In genomic region chr14:77158175-77158908, GRCh38 we compare ENCODE assay signal across 9 cellular contexts. TPM values are rescaled to one million over a fixed set of nuclear protein-coding genes. Genes with fewer than 3 reads are reported as not detected.
DNase-seq lines count a peak whose midpoint lies in the region; ATAC-seq and TF ChIP-seq lines count a peak whose summit lies in the region.
"Had no signal": no experiment of that assay in that cellular context is flagged by ENCODE, and none has a peak within 500 bp of the region (broad histone marks: within the 10 kb centered on the region; RNA-seq: fewer than 3 reads in every experiment).

No MANE protein-coding gene starts in this region.

- no peaks in the 10 kb centered on the region for H3K4me1 Mint-ChIP-seq in stimulated activated naive CD8-positive, alpha-beta T cell treated with anti-CD3 and anti-CD28 coated beads, Interleukin-15, amount 100 ng/mL, for 72 hours

- no peak overlapping the region for H3K4me3 Mint-ChIP-seq in stimulated activated naive CD8-positive, alpha-beta T cell treated with anti-CD3 and anti-CD28 coated beads, Interleukin-15, amount 100 ng/mL, for 72 hours

- H3K4me3 ChIP-seq in adrenal gland (no peak overlapping the region), iPS-18c (ENCODE audit: insufficient read depth, low read depth, low read length) (peak overlapping the region; percentile 28), aorta (ENCODE audit: low read length in 2 of 2) (no peak overlapping the region)

- H3K9me3 Mint-ChIP-seq in stimulated activated naive CD8-positive, alpha-beta T cell treated with anti-CD3 and anti-CD28 coated beads, Interleukin-15, amount 100 ng/mL, for 72 hours = no peaks in the 10 kb centered on the region

- no peak for DNase-seq in stimulated activated naive CD8-positive, alpha-beta T cell treated with anti-CD3 and anti-CD28 coated beads, Interleukin-15, Interleukin-2, amounts not matched to agents 100 U/mL and 50 U/mL, for 24 hours
- no peak for DNase-seq in stimulated activated naive CD8-positive, alpha-beta T cell treated with anti-CD3 and anti-CD28 coated beads, Interleukin-15, amount 100 ng/mL, for 72 hours
- DNase-seq in adrenal gland = peak; percentile 43 to 88 (median 73)
- DNase-seq in aorta = peak; percentile 68 to 83
- no peak for DNase-seq in NCI-H748 (lab: John Stamatoyannopoulos, UW; ENCODE audit: unreplicated experiment)
- no peak for DNase-seq in T1000 (lab: John Stamatoyannopoulos, UW)

- intact Hi-C loops in adrenal gland (cut with DNase I) = loop anchor here in 1 of 2 donors (10.0 kb wide), 1 partner anchor 156 kb away; no protein-coding TSS in a partner anchor
- intact Hi-C loops in aorta (cut with DNase I) = loop anchor here in 1 of 2 donors (10.0 kb wide), 1 partner anchor 586 kb away; no protein-coding TSS in a partner anchor

- H3K36me3 ChIP-seq in adrenal gland (replicated peaks in 1 of 2) (no peaks in the 10 kb centered on the region), aorta (ENCODE audit: control insufficient read depth in 1 of 2, insufficient read depth in 2 of 2, low read length in 1 of 2) (no peaks in the 10 kb centered on the region)

- ATAC-seq in stimulated activated naive CD8-positive, alpha-beta T cell treated with anti-CD3 and anti-CD28 coated beads, Interleukin-15, Interleukin-2, amounts not matched to agents 100 U/mL and 50 U/mL, for 24 hours = peak; percentile 14
- no peak for ATAC-seq in stimulated activated naive CD8-positive, alpha-beta T cell treated with anti-CD3 and anti-CD28 coated beads, Interleukin-15, amount 100 ng/mL, for 72 hours
- peak; percentile 87 for ATAC-seq in aorta (ENCODE audit: low FRiP score)
- no peak for ATAC-seq in GM18909 (IDR thresholded peaks at IDR 0.05; ENCODE audit: poor library complexity, unreplicated experiment)

- peaks cover 65% of the 10 kb centered on the region for H3K27me3 Mint-ChIP-seq in stimulated activated naive CD8-positive, alpha-beta T cell treated with anti-CD3 and anti-CD28 coated beads, Interleukin-15, amount 100 ng/mL, for 72 hours

- H3K27ac Mint-ChIP-seq in stimulated activated naive CD8-positive, alpha-beta T cell treated with anti-CD3 and anti-CD28 coated beads, Interleukin-15, amount 100 ng/mL, for 72 hours = no peak overlapping the region

- WGBS in adrenal gland, 4 donors = 7 to 16% (median 11%) methylated on average over 15 to 19 of the region's 19 CpGs
- 6% methylated on average over 18 to 19 of the region's 19 CpGs for WGBS in aorta, 2 donors

- no peak for TF ChIP-seq POLR2A in adrenal gland (IDR thresholded peaks at IDR 0.05)

- H3K9me3 ChIP-seq in adrenal gland (replicated peaks in 1 of 3) (no peaks in the 10 kb centered on the region), iPS-18c (ENCODE audit: control insufficient read depth, insufficient read depth, low read length) (no peaks in the 10 kb centered on the region), aorta (ENCODE audit: control insufficient read depth, low read length) (peaks cover 2% of the 10 kb centered on the region)

- H3K27me3 ChIP-seq in adrenal gland = no peaks in the 10 kb centered on the region
- no peaks in the 10 kb centered on the region for H3K27me3 ChIP-seq in aorta (ENCODE audit: control insufficient read depth in 1 of 2, insufficient read depth in 2 of 2, low read length in 1 of 2)

- H3K27ac ChIP-seq in adrenal gland (peak overlapping the region in 1 of 5 donors; percentile 65), aorta (ENCODE audit: low read depth in 1 of 2, low read length in 2 of 2) (no peak overlapping the region)

- no peaks in the 10 kb centered on the region for H3K4me1 ChIP-seq in adrenal gland (replicated peaks in 1 of 2)
- H3K4me1 ChIP-seq in aorta (ENCODE audit: control insufficient read depth in 1 of 2, insufficient read depth in 2 of 2, low read length in 2 of 2) = no peaks in the 10 kb centered on the region

- peak in 1 of 6 experiments; percentile 14 for TF ChIP-seq CTCF in adrenal gland (IDR thresholded peaks at IDR 0.05)

RNA-seq across cellular contexts. Expression of gene ZDHHC22, which starts 16.8 kb away (rescaled TPM):
- total RNA-seq in adrenal gland (1 to 10 TPM in 1 of 8 donors, under 1 TPM in 2, not detected in 5; 0.23 to 1.2 (median 0.28) TPM), aorta (not detected)
- polyA plus RNA-seq in adrenal gland (under 1 TPM in 1 of 3 donors, not detected in 2; 0.24 TPM), aorta (not detected)
- total RNA-seq: liver had no signal
- polyA plus RNA-seq: liver had no signal

RNA-seq across cellular contexts. Expression of gene TMEM63C, which starts 23.3 kb away (rescaled TPM):
- total RNA-seq in adrenal gland = 10 to 100 TPM in 3 of 8 donors, 1 to 10 TPM in 5; 2.7 to 19.7 (median 6.5) TPM
- polyA plus RNA-seq in adrenal gland = 10 to 100 TPM in 1 of 3 donors, 1 to 10 TPM in 2; 3.1 to 21.2 (median 7.9) TPM
- under 1 TPM; 0.06 to 0.26 TPM for total RNA-seq in aorta
- under 1 TPM in 1 of 2 donors, not detected in 1; 0.13 TPM for polyA plus RNA-seq in aorta

Comparison
In these comparisons a context has a peak if more than half of its experiments do, and no peak if none do; other contexts are left out.
1. ATAC-seq: peak in stimulated activated naive CD8-positive, alpha-beta T cell treated with anti-CD3 and anti-CD28 coated beads, Interleukin-15, Interleukin-2, amounts not matched to agents 100 U/mL and 50 U/mL, for 24 hours (single experiment) and aorta (single experiment); none in stimulated activated naive CD8-positive, alpha-beta T cell treated with anti-CD3 and anti-CD28 coated beads, Interleukin-15, amount 100 ng/mL, for 72 hours (single experiment) and GM18909 (single experiment).
2. DNase-seq: peak in adrenal gland (7 of 7) and aorta (2 of 2); none in stimulated activated naive CD8-positive, alpha-beta T cell treated with anti-CD3 and anti-CD28 coated beads, Interleukin-15, Interleukin-2, amounts not matched to agents 100 U/mL and 50 U/mL, for 24 hours (single experiment), stimulated activated naive CD8-positive, alpha-beta T cell treated with anti-CD3 and anti-CD28 coated beads, Interleukin-15, amount 100 ng/mL, for 72 hours (0 of 2), NCI-H748 (single experiment) and T1000 (single experiment).